Comparison of ENCODE assay signal across 8 cellular contexts in the genomic region with DNA sequence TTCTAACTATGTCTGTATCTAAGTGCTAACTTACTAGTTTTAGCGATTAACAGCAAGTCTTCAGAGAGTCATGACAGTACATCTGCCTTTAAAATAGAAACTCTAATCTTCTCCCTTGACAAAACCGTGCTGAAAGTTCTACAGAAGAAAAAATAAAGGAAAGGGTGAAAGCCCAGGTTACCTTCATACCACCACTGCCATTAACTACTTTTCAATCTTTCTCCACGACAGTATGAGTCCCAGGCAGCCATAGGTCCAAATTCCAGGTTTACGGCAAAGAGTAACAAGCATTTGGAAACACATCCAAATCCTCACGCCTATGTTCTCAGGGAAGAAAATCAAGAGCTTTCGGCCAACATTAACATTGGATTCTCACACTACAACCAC. TPM values are rescaled to one million over a fixed set of nuclear protein-coding genes. Genes with fewer than 3 reads are reported as not detected.
DNase-seq lines count a peak whose midpoint lies in the region; ATAC-seq, FAIRE-seq and TF ChIP-seq lines count a peak whose summit lies in the region.

No MANE protein-coding gene starts in this region.

- peak overlapping the region; percentile 78 to 97 for H3K9ac ChIP-seq in kidney (ENCODE audit: low read length in 2 of 2)

- peak overlapping the region; percentile 89 for H3K4me3 Mint-ChIP-seq in activated CD4-positive, alpha-beta T cell treated with anti-CD3 and anti-CD28 coated beads for 36 hours
- H3K4me3 Mint-ChIP-seq in activated T-helper 17 cell treated with anti-CD3 and anti-CD28 coated beads, Interleukin-2, amount 50 U/mL, for 72 hours, result peak overlapping the region; percentile 96

- CTCF ChIA-PET in activated CD4-positive, alpha-beta T cell treated with anti-CD3 and anti-CD28 coated beads for 36 hours (lab: Charles Lee), result interaction anchor here (0.6 to 0.7 kb wide), 2 partner anchors 52 to 64 kb away, joined by 3 to 4 read pairs; no protein-coding TSS in a partner anchor

- no peaks in the 10 kb centered on the region for H3K36me3 ChIP-seq in kidney (ENCODE audit: control insufficient read depth in 1 of 2, insufficient read depth in 2 of 2, low read length in 2 of 2)
- no peaks in the 10 kb centered on the region for H3K36me3 ChIP-seq in thoracic aorta

- H3K4me1 ChIP-seq in kidney (ENCODE audit: control insufficient read depth in 1 of 2, insufficient read depth in 1 of 2, low read depth in 1 of 2, low read length in 2 of 2), result no peaks in the 10 kb centered on the region
- peaks cover 0 to 6% of the 10 kb centered on the region in 2 donors for H3K4me1 ChIP-seq in thoracic aorta (ENCODE audit: control insufficient read depth in 1 of 2, low read depth in 2 of 2)

- H3K4me3 ChIP-seq in kidney (ENCODE audit: low read length in 2 of 2) (peak overlapping the region; percentile 95 to 97), thoracic aorta (peak overlapping the region; percentile 85)

- intact Hi-C loops in activated CD4-positive, alpha-beta T cell treated with anti-CD3 and anti-CD28 coated beads for 36 hours (cut with DNase I, micrococcal nuclease), result loop anchor here in 1 of 2 experiments (5.0 kb wide), 2 partner anchors 261 to 321 kb away; partner anchors contain the start of gene RLIM
- intact Hi-C loops in kidney (cut with DNase I), result no loop called here

- peaks cover 17% of the 10 kb centered on the region for H3K4me1 Mint-ChIP-seq in activated CD4-positive, alpha-beta T cell treated with anti-CD3 and anti-CD28 coated beads for 36 hours
- peaks cover 4% of the 10 kb centered on the region for H3K4me1 Mint-ChIP-seq in activated T-helper 17 cell treated with anti-CD3 and anti-CD28 coated beads, Interleukin-2, amount 50 U/mL, for 72 hours

- H3K27ac Mint-ChIP-seq in activated CD4-positive, alpha-beta T cell treated with anti-CD3 and anti-CD28 coated beads for 36 hours, result peak overlapping the region; percentile 98
- peak overlapping the region; percentile 98 for H3K27ac Mint-ChIP-seq in activated T-helper 17 cell treated with anti-CD3 and anti-CD28 coated beads, Interleukin-2, amount 50 U/mL, for 72 hours

- ATAC-seq in activated CD4-positive, alpha-beta T cell treated with anti-CD3 and anti-CD28 coated beads for 36 hours, result no peak
- ATAC-seq in activated T-helper 17 cell treated with anti-CD3 and anti-CD28 coated beads, Interleukin-2, amount 50 U/mL, for 72 hours (replicated peaks), result no peak
- ATAC-seq in thoracic aorta (ENCODE audit: insufficient number of reproducible peaks, low FRiP score, low read depth) (no peak), GM18858 (IDR thresholded peaks at IDR 0.05; ENCODE audit: unreplicated experiment) (no peak)

- H3K36me3 Mint-ChIP-seq in activated CD4-positive, alpha-beta T cell treated with anti-CD3 and anti-CD28 coated beads for 36 hours (ENCODE audit: low read depth), result peaks cover 3% of the 10 kb centered on the region
- H3K36me3 Mint-ChIP-seq in activated T-helper 17 cell treated with anti-CD3 and anti-CD28 coated beads, Interleukin-2, amount 50 U/mL, for 72 hours (ENCODE audit: low read depth), result peaks cover 61% of the 10 kb centered on the region

- H3K27me3 Mint-ChIP-seq in activated CD4-positive, alpha-beta T cell treated with anti-CD3 and anti-CD28 coated beads for 36 hours, result no peaks in the 10 kb centered on the region
- no peaks in the 10 kb centered on the region for H3K27me3 Mint-ChIP-seq in activated T-helper 17 cell treated with anti-CD3 and anti-CD28 coated beads, Interleukin-2, amount 50 U/mL, for 72 hours

- no peak for FAIRE-seq in kidney (lab: Jason Lieb, UNC)

- in situ Hi-C loops in GM13977 (cut with MboI; ENCODE audit: low pct_unique_long_range_greater_than_20kb, low sequenced_read_pairs, unreplicated experiment), result no loop called here

- POLR2A ChIA-PET in activated CD4-positive, alpha-beta T cell treated with anti-CD3 and anti-CD28 coated beads for 36 hours (lab: Charles Lee), result no interaction called here

- TF ChIP-seq CTCF in kidney (IDR thresholded peaks at IDR 0.05; ENCODE audit: borderline replicate concordance, extremely low read depth, insufficient read depth) (no peak), thoracic aorta (IDR thresholded peaks at IDR 0.05) (no peak), GM13977 (IDR thresholded peaks at IDR 0.05; ENCODE audit: extremely low read depth, insufficient read depth, missing control alignments) (no peak)

- no peaks in the 10 kb centered on the region for H3K9me3 Mint-ChIP-seq in activated CD4-positive, alpha-beta T cell treated with anti-CD3 and anti-CD28 coated beads for 36 hours (ENCODE audit: low read depth)
- no peaks in the 10 kb centered on the region for H3K9me3 Mint-ChIP-seq in activated T-helper 17 cell treated with anti-CD3 and anti-CD28 coated beads, Interleukin-2, amount 50 U/mL, for 72 hours

- no peak for DNase-seq in activated CD4-positive, alpha-beta T cell treated with anti-CD3 and anti-CD28 coated beads for 36 hours
- no peak for DNase-seq in activated CD4-positive, alpha-beta T cell treated with anti-CD3 and anti-CD28 coated beads, Interleukin-2, amount 50 U/mL, for 48 hours
- DNase-seq in kidney, result no peak
- no peak for DNase-seq in thoracic aorta (ENCODE audit: low spot score)
- DNase-seq in GM13977 (ENCODE audit: low spot score), result no peak
- DNase-seq in NCI-H524 (lab: John Stamatoyannopoulos, UW), result no peak

- H3K27ac ChIP-seq in kidney (ENCODE audit: low read depth in 2 of 2, low read length in 2 of 2) (peak overlapping the region; percentile 95 to 96), thoracic aorta (peak overlapping the region; percentile 90)

- H3K27me3 ChIP-seq in thoracic aorta (replicated peaks; ENCODE audit: insufficient read depth), result no peaks in the 10 kb centered on the region

- H3K9me3 ChIP-seq in kidney (ENCODE audit: control insufficient read depth in 1 of 2, low read length in 2 of 2) (no peaks in the 10 kb centered on the region), thoracic aorta (no peaks in the 10 kb centered on the region)

RNA-seq across cellular contexts. Expression of gene ZCCHC13, which starts 12.4 kb away (rescaled TPM):
- not detected for total RNA-seq in activated CD4-positive, alpha-beta T cell treated with anti-CD3 and anti-CD28 coated beads for 36 hours
- total RNA-seq in activated T-helper 17 cell treated with anti-CD3 and anti-CD28 coated beads, Interleukin-2, amount 50 U/mL, for 72 hours, result not detected
- total RNA-seq in kidney, result not detected
- not detected for polyA plus RNA-seq in kidney (ENCODE audit: insufficient read depth, low read depth, low replicate concordance)
- not detected for total RNA-seq in thoracic aorta
